Comparison of ENCODE assay signal across 10 cellular contexts in the genomic region with DNA sequence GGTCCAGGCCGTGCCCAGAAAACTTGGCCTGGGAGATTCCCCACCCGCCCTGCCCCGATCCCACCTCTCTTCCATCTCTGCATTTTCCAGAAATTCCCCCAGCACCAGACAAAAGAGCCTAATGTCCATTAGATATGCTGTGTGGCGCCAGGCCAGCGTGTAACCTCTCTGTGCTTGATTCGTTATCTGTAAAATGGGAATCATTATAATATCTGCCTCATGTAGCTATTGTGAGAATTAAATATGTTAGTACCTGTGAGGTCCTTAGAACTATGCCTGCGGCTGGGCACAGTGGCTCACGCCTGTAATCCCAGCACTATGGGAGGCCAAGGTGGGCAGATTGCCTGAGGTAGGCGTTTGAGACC. TPM values are rescaled to one million over a fixed set of nuclear protein-coding genes. Genes with fewer than 3 reads are reported as not detected.
DNase-seq lines count a peak whose midpoint lies in the region; ATAC-seq and TF ChIP-seq lines count a peak whose summit lies in the region.
"Had no signal": no experiment of that assay in that cellular context is flagged by ENCODE, and none has a peak within 500 bp of the region (broad histone marks: within the 10 kb centered on the region; RNA-seq: fewer than 3 reads in every experiment).

No MANE protein-coding gene starts in this region.

- CTCF ChIA-PET in T-cell (lab: Charles Lee), result interaction anchor here (0.6 to 2.6 kb wide), 22 partner anchors 10 to 299 kb away, joined by 3 to 26 read pairs (median 5); a partner anchor contains a TSS

- intact Hi-C loops in left ventricle myocardium inferior (cut with micrococcal nuclease), result no loop called here
- intact Hi-C loops in left ventricle myocardium superior (cut with micrococcal nuclease), result no loop called here
- intact Hi-C loops in sigmoid colon (cut with DNase I), result loop anchor here (1.0 to 5.0 kb wide), 3 partner anchors 89 to 189 kb away; no protein-coding TSS in a partner anchor

- H3K36me3 Mint-ChIP-seq in T-cell, result peaks cover 10% of the 10 kb centered on the region

- H3K27ac Mint-ChIP-seq in T-cell, result peak overlapping the region; percentile 94 to 95
- H3K27ac Mint-ChIP-seq: GM23338 had no signal

- POLR2A ChIA-PET in T-cell (lab: Charles Lee), result interaction anchor here (0.6 to 1.8 kb wide), 10 partner anchors 10 to 199 kb away, joined by 3 to 25 read pairs (median 5); a partner anchor contains a TSS

- H3K36me3 ChIP-seq in left ventricle myocardium inferior, result peaks cover 2% of the 10 kb centered on the region
- peaks cover 11% of the 10 kb centered on the region for H3K36me3 ChIP-seq in effector memory CD4-positive, alpha-beta T cell (ENCODE audit: control insufficient read depth, insufficient read depth, low read length)
- no peaks in the 10 kb centered on the region for H3K36me3 ChIP-seq in thymus (ENCODE audit: control insufficient read depth, insufficient read depth)
- peaks cover under 1 to 11% (median 6%) of the 10 kb centered on the region in 4 donors for H3K36me3 ChIP-seq in sigmoid colon

- DNase-seq in left ventricle myocardium inferior, result no peak
- no peak for DNase-seq in left ventricle myocardium superior
- no peak for DNase-seq in T-cell
- no peak for DNase-seq in effector memory CD4-positive, alpha-beta T cell
- DNase-seq in sigmoid colon, result no peak

- no peak overlapping the region for H3K27ac ChIP-seq in left ventricle myocardium inferior (replicated peaks)
- H3K27ac ChIP-seq in effector memory CD4-positive, alpha-beta T cell (ENCODE audit: insufficient read depth, low read length, poor library complexity, severe bottlenecking), result peak overlapping the region; percentile 91
- peak overlapping the region; percentile 84 for H3K27ac ChIP-seq in thymus (ENCODE audit: low read depth)
- peak overlapping the region in 1 of 4 donors; percentile 68 for H3K27ac ChIP-seq in sigmoid colon

- TF ChIP-seq EP300 in sigmoid colon (IDR thresholded peaks at IDR 0.05), result no peak

- peak overlapping the region; percentile 51 for H3K4me3 ChIP-seq in left ventricle myocardium inferior
- no peak overlapping the region for H3K4me3 ChIP-seq in effector memory CD4-positive, alpha-beta T cell (ENCODE audit: insufficient read depth, low read depth, low read length, poor library complexity, severe bottlenecking)
- no peak overlapping the region for H3K4me3 ChIP-seq in thymus (ENCODE audit: low read length)
- H3K4me3 ChIP-seq in sigmoid colon, result peak overlapping the region in 2 of 4 donors; percentile 18 to 33
- H3K4me3 ChIP-seq: body of pancreas had no signal

- WGBS in thymus, result 71% methylated on average over 9 of the region's 9 CpGs
- WGBS in sigmoid colon, 2 donors, result 56 to 61% methylated on average over 9 of the region's 9 CpGs

- H3K4me1 ChIP-seq in left ventricle myocardium inferior, result peaks cover 14% of the 10 kb centered on the region
- peaks cover 32% of the 10 kb centered on the region for H3K4me1 ChIP-seq in effector memory CD4-positive, alpha-beta T cell (ENCODE audit: control insufficient read depth, insufficient read depth, low read length, poor library complexity, severe bottlenecking)
- peaks cover 16% of the 10 kb centered on the region for H3K4me1 ChIP-seq in thymus (ENCODE audit: control insufficient read depth, insufficient read depth, low read length)
- H3K4me1 ChIP-seq in sigmoid colon, result peaks cover 0 to 22% (median 16%) of the 10 kb centered on the region in 4 donors

- no peaks in the 10 kb centered on the region for H3K27me3 Mint-ChIP-seq in T-cell

- no peak for ATAC-seq in left ventricle myocardium superior
- ATAC-seq in T-cell (replicated peaks in 1 of 4), result no peak
- ATAC-seq in GM18907 (IDR thresholded peaks at IDR 0.05; ENCODE audit: unreplicated experiment), result no peak
- no peak for ATAC-seq in HG02623 (IDR thresholded peaks at IDR 0.05; ENCODE audit: unreplicated experiment)

- peak overlapping the region; percentile 4 to 66 (median 57) for H3K4me3 Mint-ChIP-seq in T-cell
- H3K4me3 Mint-ChIP-seq: GM23338 had no signal

- no peaks in the 10 kb centered on the region for H3K9me3 ChIP-seq in left ventricle myocardium inferior (replicated peaks)
- H3K9me3 ChIP-seq in effector memory CD4-positive, alpha-beta T cell (ENCODE audit: control insufficient read depth, low read length), result no peaks in the 10 kb centered on the region
- no peaks in the 10 kb centered on the region for H3K9me3 ChIP-seq in thymus (ENCODE audit: control insufficient read depth)
- H3K9me3 ChIP-seq in sigmoid colon, result no peaks in the 10 kb centered on the region
- H3K9me3 ChIP-seq: body of pancreas had no signal

- peaks cover 0 to 8% (median 3%) of the 10 kb centered on the region in 3 donors for H3K9me3 Mint-ChIP-seq in T-cell
- H3K9me3 Mint-ChIP-seq: GM23338 had no signal

- H3K27me3 ChIP-seq in left ventricle myocardium inferior (ENCODE audit: low read depth) (no peaks in the 10 kb centered on the region), thymus (ENCODE audit: control insufficient read depth, insufficient read depth) (no peaks in the 10 kb centered on the region), sigmoid colon (no peaks in the 10 kb centered on the region)
- H3K27me3 ChIP-seq in effector memory CD4-positive, alpha-beta T cell (replicated peaks; ENCODE audit: control insufficient read depth, insufficient read depth, low read length, poor library complexity, severe bottlenecking), result no peaks in the 10 kb centered on the region
- H3K27me3 ChIP-seq: body of pancreas had no signal

- peak; percentile 6 for TF ChIP-seq CTCF in left ventricle myocardium inferior (IDR thresholded peaks at IDR 0.05; ENCODE audit: borderline replicate concordance)
- no peak for TF ChIP-seq CTCF in sigmoid colon (IDR thresholded peaks at IDR 0.05)

- TF ChIP-seq POLR2A in sigmoid colon (IDR thresholded peaks at IDR 0.05), result no peak

- peaks cover 59 to 76% (median 66%) of the 10 kb centered on the region in 3 donors for H3K4me1 Mint-ChIP-seq in T-cell

RNA-seq across cellular contexts. Expression of a gene that starts 33.6 kb away (rescaled TPM):
- total RNA-seq in left ventricle myocardium inferior (0.05 TPM), left ventricle myocardium superior (0.07 TPM), T-cell (10 to 100 TPM; 35.6 to 44.3 (median 38.2) TPM), sigmoid colon (under 1 TPM in 2 of 4 donors, not detected in 2; 0.27 to 0.28 TPM)
- polyA plus RNA-seq in thymus (12.8 TPM), sigmoid colon (1 to 10 TPM in 1 of 3 donors, under 1 TPM in 2; under 0.01 to 7.9 (median 0.23) TPM)

RNA-seq across cellular contexts. Expression of a gene that starts 54.6 kb away (rescaled TPM):
- 12.0 TPM for total RNA-seq in left ventricle myocardium inferior
- 9.8 TPM for total RNA-seq in left ventricle myocardium superior
- 100 to 1,000 TPM; 186 to 281 (median 221) TPM for total RNA-seq in T-cell
- 36.8 TPM for polyA plus RNA-seq in thymus
- total RNA-seq in sigmoid colon, result 100 to 1,000 TPM in 2 of 4 donors, 10 to 100 TPM in 2; 54.6 to 177 (median 102) TPM
- 100 to 1,000 TPM in 1 of 3 donors, 10 to 100 TPM in 2; 16.9 to 105 (median 19.8) TPM for polyA plus RNA-seq in sigmoid colon

Comparison
In these comparisons a context has a peak if more than half of its experiments do, and no peak if none do; other contexts are left out.
1. RNA of a gene that starts 33.6 kb away (total RNA-seq): 35.6 to 44.3 TPM in T-cell; 0.27 to 0.28 TPM in sigmoid colon, 0.07 TPM in left ventricle myocardium superior (single experiment) and 0.05 TPM in left ventricle myocardium inferior (single experiment); every median in the first group is over 10 times any median in the second.